Comparison of ENCODE assay signal across 1 cellular context in the genomic region with DNA sequence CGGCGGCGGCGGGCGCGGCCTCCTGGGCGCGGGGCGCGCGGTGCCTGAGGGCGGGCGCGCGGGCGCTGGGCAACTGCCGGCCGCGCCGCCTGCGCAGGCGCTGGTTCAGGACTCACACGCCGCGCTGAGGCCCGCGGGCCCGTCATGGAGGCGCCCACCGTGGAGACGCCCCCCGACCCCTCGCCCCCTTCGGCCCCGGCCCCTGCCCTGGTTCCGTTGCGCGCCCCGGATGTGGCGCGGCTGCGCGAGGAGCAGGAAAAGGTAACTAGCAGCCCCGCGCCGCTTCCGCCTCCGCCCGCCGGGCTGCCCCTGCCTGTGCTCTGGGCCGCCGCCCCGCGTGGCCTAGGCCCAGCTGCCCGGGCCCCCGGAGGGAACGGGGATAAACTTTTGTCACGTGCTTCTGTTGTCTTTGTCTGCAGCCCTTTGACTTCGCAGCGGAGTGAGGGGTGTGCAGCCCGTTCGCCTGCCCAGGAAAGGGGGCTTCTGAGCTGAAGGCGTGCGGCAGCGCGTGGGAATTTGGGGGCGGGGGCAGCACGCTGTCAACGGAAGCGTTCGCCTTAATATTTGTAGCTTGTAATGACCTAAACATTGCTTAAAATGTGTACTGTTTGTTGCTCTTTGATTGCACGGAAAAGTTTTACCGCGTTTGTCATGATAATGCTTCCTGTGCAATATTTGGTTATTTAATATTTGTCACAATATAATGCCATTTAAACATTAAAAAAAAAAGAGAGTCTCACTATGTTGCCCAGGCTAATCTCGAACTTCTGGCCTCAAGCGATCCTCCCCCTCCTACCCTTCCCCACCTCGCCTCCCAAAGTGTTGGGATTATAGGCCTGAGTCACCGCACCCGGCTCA.
TF ChIP-seq lines count a peak whose summit lies in the region.

No MANE protein-coding gene starts in this region.

TF ChIP-seq in K562, 482 proteins besides CTCF, POLR2A, EP300 and RAD21 (continued from another document and continues in another):
- TF ChIP-seq, protein P1, sequence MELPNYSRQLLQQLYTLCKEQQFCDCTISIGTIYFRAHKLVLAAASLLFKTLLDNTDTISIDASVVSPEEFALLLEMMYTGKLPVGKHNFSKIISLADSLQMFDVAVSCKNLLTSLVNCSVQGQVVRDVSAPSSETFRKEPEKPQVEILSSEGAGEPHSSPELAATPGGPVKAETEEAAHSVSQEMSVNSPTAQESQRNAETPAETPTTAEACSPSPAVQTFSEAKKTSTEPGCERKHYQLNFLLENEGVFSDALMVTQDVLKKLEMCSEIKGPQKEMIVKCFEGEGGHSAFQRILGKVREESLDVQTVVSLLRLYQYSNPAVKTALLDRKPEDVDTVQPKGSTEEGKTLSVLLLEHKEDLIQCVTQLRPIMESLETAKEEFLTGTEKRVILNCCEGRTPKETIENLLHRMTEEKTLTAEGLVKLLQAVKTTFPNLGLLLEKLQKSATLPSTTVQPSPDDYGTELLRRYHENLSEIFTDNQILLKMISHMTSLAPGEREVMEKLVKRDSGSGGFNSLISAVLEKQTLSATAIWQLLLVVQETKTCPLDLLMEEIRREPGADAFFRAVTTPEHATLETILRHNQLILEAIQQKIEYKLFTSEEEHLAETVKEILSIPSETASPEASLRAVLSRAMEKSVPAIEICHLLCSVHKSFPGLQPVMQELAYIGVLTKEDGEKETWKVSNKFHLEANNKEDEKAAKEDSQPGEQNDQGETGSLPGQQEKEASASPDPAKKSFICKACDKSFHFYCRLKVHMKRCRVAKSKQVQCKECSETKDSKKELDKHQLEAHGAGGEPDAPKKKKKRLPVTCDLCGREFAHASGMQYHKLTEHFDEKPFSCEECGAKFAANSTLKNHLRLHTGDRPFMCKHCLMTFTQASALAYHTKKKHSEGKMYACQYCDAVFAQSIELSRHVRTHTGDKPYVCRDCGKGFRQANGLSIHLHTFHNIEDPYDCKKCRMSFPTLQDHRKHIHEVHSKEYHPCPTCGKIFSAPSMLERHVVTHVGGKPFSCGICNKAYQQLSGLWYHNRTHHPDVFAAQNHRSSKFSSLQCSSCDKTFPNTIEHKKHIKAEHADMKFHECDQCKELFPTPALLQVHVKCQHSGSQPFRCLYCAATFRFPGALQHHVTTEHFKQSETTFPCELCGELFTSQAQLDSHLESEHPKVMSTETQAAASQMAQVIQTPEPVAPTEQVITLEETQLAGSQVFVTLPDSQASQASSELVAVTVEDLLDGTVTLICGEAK (IDR thresholded peaks at IDR 0.05), result peak; percentile 49
- TF ChIP-seq, protein P1 (CRISPR knock-in tag; IDR thresholded peaks at IDR 0.05), result no peak
- 0 out of 2 replicates have a peak, but pooled peaks have one; percentile 53 for TF ChIP-seq NR3C1 (CRISPR knock-in tag; IDR thresholded peaks at IDR 0.05)
- TF ChIP-seq JUND (IDR thresholded peaks at IDR 0.05; ENCODE audit: borderline replicate concordance, low read depth, low read length), result no peak
- no peak for TF ChIP-seq JUND (tag; IDR thresholded peaks at IDR 0.05; ENCODE audit: borderline replicate concordance, low read depth, low read length)
- no peak for TF ChIP-seq HOXB6 (CRISPR knock-in tag; IDR thresholded peaks at IDR 0.05; ENCODE audit: borderline replicate concordance)
- no peak for TF ChIP-seq ZNF717 (CRISPR knock-in tag; IDR thresholded peaks at IDR 0.05)
- TF ChIP-seq RBM14 (IDR thresholded peaks at IDR 0.05; ENCODE audit: borderline replicate concordance, insufficient read depth, low read depth, low read length), result no peak
- no peak for TF ChIP-seq FOXJ3 (CRISPR knock-in tag; IDR thresholded peaks at IDR 0.05)
- TF ChIP-seq CHD1 (IDR thresholded peaks at IDR 0.05; ENCODE audit: low read length), result no peak
- no peak for TF ChIP-seq HCFC1 (IDR thresholded peaks at IDR 0.05; ENCODE audit: low read depth, low read length)
- peak; percentile 61 for TF ChIP-seq ZNF316 (IDR thresholded peaks at IDR 0.05)
- TF ChIP-seq DMBX1 (CRISPR knock-in tag; IDR thresholded peaks at IDR 0.05; ENCODE audit: borderline replicate concordance), result no peak
- TF ChIP-seq KAT8 (IDR thresholded peaks at IDR 0.05; ENCODE audit: low read depth), result no peak
- TF ChIP-seq ESRRA (IDR thresholded peaks at IDR 0.05; ENCODE audit: borderline replicate concordance, low read depth), result no peak
- TF ChIP-seq, protein P2, sequence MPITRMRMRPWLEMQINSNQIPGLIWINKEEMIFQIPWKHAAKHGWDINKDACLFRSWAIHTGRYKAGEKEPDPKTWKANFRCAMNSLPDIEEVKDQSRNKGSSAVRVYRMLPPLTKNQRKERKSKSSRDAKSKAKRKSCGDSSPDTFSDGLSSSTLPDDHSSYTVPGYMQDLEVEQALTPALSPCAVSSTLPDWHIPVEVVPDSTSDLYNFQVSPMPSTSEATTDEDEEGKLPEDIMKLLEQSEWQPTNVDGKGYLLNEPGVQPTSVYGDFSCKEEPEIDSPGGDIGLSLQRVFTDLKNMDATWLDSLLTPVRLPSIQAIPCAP (CRISPR knock-in tag; IDR thresholded peaks at IDR 0.05; ENCODE audit: borderline replicate concordance), result no peak
- TF ChIP-seq, protein P3, sequence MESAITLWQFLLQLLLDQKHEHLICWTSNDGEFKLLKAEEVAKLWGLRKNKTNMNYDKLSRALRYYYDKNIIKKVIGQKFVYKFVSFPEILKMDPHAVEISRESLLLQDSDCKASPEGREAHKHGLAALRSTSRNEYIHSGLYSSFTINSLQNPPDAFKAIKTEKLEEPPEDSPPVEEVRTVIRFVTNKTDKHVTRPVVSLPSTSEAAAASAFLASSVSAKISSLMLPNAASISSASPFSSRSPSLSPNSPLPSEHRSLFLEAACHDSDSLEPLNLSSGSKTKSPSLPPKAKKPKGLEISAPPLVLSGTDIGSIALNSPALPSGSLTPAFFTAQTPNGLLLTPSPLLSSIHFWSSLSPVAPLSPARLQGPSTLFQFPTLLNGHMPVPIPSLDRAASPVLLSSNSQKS (CRISPR knock-in tag; IDR thresholded peaks at IDR 0.05), result no peak
- no peak for TF ChIP-seq ZFP30 (CRISPR knock-in tag; IDR thresholded peaks at IDR 0.05; ENCODE audit: borderline replicate concordance)
- TF ChIP-seq, protein P4, sequence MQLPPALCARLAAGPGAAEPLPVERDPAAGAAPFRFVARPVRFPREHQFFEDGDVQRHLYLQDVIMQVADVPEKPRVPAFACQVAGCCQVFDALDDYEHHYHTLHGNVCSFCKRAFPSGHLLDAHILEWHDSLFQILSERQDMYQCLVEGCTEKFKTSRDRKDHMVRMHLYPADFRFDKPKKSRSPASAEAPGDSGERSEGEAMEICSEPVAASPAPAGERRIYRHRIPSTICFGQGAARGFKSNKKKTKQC (CRISPR knock-in tag; IDR thresholded peaks at IDR 0.05), result peak; percentile 69; the same call in 1 of the 2 replicates
- no peak for TF ChIP-seq SRSF9 (IDR thresholded peaks at IDR 0.05; ENCODE audit: borderline replicate concordance, low read depth, low read length)
- peak; percentile 28; the same call in 1 of the 2 replicates for TF ChIP-seq LCOR (CRISPR knock-in tag; IDR thresholded peaks at IDR 0.05)
- TF ChIP-seq ZFP1 (CRISPR knock-in tag; IDR thresholded peaks at IDR 0.05), result no peak
- TF ChIP-seq ZNF444 (CRISPR knock-in tag; IDR thresholded peaks at IDR 0.05), result no peak
- TF ChIP-seq NFE2L1 (tag; IDR thresholded peaks at IDR 0.05; ENCODE audit: borderline replicate concordance, low read depth), result no peak
- TF ChIP-seq TCFL5 (CRISPR knock-in tag; conservative IDR thresholded peaks at IDR 0.05), result no peak
- TF ChIP-seq SAP30 (IDR thresholded peaks at IDR 0.05; ENCODE audit: borderline replicate concordance, insufficient read depth, low read depth, low read length, poor library complexity, severe bottlenecking), result peak; percentile 51
- no peak for TF ChIP-seq SPI1 (IDR thresholded peaks at IDR 0.05; ENCODE audit: borderline replicate concordance, low read depth, low read length)
- no peak for TF ChIP-seq SMAD3 (CRISPR knock-in tag; conservative IDR thresholded peaks at IDR 0.05)
- TF ChIP-seq, protein P5, sequence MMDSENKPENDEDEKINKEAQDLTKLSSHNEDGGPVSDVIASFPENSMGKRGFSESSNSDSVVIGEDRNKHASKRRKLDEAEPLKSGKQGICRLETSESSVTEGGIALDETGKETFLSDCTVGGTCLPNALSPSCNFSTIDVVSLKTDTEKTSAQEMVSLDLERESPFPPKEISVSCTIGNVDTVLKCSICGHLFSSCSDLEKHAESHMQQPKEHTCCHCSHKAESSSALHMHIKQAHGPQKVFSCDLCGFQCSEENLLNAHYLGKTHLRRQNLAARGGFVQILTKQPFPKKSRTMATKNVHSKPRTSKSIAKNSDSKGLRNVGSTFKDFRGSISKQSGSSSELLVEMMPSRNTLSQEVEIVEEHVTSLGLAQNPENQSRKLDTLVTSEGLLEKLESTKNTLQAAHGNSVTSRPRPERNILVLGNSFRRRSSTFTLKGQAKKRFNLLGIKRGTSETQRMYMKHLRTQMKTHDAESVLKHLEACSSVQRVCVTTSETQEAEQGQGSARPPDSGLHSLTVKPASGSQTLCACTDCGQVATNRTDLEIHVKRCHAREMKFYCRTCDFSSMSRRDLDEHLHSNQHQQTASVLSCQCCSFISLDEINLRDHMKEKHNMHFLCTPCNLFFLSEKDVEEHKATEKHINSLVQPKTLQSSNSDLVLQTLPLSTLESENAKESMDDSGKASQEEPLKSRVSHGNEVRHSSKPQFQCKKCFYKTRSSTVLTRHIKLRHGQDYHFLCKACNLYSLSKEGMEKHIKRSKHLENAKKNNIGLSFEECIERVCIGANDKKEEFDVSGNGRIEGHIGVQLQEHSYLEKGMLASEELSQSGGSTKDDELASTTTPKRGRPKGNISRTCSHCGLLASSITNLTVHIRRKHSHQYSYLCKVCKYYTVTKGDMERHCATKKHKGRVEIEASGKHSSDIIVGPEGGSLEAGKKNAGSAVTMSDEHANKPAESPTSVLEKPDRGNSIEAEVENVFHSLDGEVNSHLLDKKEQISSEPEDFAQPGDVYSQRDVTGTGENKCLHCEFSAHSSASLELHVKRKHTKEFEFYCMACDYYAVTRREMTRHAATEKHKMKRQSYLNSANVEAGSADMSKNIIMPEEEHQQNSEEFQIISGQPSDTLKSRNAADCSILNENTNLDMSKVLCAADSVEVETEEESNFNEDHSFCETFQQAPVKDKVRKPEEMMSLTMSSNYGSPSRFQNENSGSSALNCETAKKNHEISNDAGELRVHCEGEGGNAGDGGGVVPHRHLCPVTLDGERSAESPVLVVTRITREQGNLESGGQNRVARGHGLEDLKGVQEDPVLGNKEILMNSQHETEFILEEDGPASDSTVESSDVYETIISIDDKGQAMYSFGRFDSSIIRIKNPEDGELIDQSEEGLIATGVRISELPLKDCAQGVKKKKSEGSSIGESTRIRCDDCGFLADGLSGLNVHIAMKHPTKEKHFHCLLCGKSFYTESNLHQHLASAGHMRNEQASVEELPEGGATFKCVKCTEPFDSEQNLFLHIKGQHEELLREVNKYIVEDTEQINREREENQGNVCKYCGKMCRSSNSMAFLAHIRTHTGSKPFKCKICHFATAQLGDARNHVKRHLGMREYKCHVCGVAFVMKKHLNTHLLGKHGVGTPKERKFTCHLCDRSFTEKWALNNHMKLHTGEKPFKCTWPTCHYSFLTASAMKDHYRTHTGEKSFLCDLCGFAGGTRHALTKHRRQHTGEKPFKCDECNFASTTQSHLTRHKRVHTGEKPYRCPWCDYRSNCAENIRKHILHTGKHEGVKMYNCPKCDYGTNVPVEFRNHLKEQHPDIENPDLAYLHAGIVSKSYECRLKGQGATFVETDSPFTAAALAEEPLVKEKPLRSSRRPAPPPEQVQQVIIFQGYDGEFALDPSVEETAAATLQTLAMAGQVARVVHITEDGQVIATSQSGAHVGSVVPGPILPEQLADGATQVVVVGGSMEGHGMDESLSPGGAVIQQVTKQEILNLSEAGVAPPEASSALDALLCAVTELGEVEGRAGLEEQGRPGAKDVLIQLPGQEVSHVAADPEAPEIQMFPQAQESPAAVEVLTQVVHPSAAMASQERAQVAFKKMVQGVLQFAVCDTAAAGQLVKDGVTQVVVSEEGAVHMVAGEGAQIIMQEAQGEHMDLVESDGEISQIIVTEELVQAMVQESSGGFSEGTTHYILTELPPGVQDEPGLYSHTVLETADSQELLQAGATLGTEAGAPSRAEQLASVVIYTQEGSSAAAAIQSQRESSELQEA (IDR thresholded peaks at IDR 0.05; ENCODE audit: low read depth), result no peak
- TF ChIP-seq CAMTA2 (CRISPR knock-in tag; conservative IDR thresholded peaks at IDR 0.05), result no peak
- no peak for TF ChIP-seq SAFB (IDR thresholded peaks at IDR 0.05; ENCODE audit: borderline replicate concordance, low read depth, low read length)
- TF ChIP-seq, protein P6, sequence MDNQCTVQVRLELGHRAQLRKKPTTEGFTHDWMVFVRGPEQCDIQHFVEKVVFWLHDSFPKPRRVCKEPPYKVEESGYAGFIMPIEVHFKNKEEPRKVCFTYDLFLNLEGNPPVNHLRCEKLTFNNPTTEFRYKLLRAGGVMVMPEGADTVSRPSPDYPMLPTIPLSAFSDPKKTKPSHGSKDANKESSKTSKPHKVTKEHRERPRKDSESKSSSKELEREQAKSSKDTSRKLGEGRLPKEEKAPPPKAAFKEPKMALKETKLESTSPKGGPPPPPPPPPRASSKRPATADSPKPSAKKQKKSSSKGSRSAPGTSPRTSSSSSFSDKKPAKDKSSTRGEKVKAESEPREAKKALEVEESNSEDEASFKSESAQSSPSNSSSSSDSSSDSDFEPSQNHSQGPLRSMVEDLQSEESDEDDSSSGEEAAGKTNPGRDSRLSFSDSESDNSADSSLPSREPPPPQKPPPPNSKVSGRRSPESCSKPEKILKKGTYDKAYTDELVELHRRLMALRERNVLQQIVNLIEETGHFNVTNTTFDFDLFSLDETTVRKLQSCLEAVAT (IDR thresholded peaks at IDR 0.05), result no peak; a peak in 1 of 4 replicates
- no peak for TF ChIP-seq CCAR2 (IDR thresholded peaks at IDR 0.05; ENCODE audit: low read depth, low read length)
